In genomic region chr22:46347646-46348045, GRCh38 we compare ENCODE assay signal across 23 cellular contexts. TPM values are rescaled to one million over a fixed set of nuclear protein-coding genes. Genes with fewer than 3 reads are reported as not detected.
DNase-seq lines count a peak whose midpoint lies in the region; ATAC-seq, FAIRE-seq and TF ChIP-seq lines count a peak whose summit lies in the region.
"Had no signal": no experiment of that assay in that cellular context is flagged by ENCODE, and none has a peak within 500 bp of the region (broad histone marks: within the 10 kb centered on the region; RNA-seq: fewer than 3 reads in every experiment).

No MANE protein-coding gene starts in this region.

- peaks cover 0 to 100% (median 56%) of the 10 kb centered on the region in 9 donors for H3K36me3 ChIP-seq in heart right ventricle
- peaks cover 73% of the 10 kb centered on the region for H3K36me3 ChIP-seq in right atrium auricular region
- H3K36me3 ChIP-seq in lower lobe of right lung = peaks cover 100% of the 10 kb centered on the region

- TF ChIP-seq CTCF in heart right ventricle (IDR thresholded peaks at IDR 0.05) (no peak), right atrium auricular region (IDR thresholded peaks at IDR 0.05) (no peak), lower lobe of right lung (IDR thresholded peaks at IDR 0.05) (no peak)

- H3K4me3 ChIP-seq in heart right ventricle (no peak overlapping the region), right atrium auricular region (no peak overlapping the region), lower lobe of right lung (no peak overlapping the region)
- H3K4me3 ChIP-seq: GM23338 had no signal

- H3K9me3 ChIP-seq in heart right ventricle (no peaks in the 10 kb centered on the region), right atrium auricular region (no peaks in the 10 kb centered on the region), lower lobe of right lung (no peaks in the 10 kb centered on the region)
- H3K9me3 ChIP-seq: BE2C had no signal

- WGBS in heart right ventricle, 2 donors = 75 to 88% methylated on average over 12 of the region's 12 CpGs

- no peak for DNase-seq in heart right ventricle
- no peak for DNase-seq in left cardiac atrium
- no peak for DNase-seq in right atrium auricular region (ENCODE audit: low spot score)
- peak; percentile 30 for DNase-seq in lower lobe of right lung
- no peak for DNase-seq in activated CD4-positive, alpha-beta T cell treated with anti-CD3 and anti-CD28 coated beads, Interleukin-2, amount 50 U/mL, for 48 hours
- DNase-seq in central memory CD4-positive, alpha-beta T cell = no peak
- no peak for DNase-seq in frontal cortex (ENCODE audit: low spot score in 2 of 2)
- DNase-seq: ACHN; BE2C; C1 segment of cervical spinal cord; CD4-positive, CD25-positive, alpha-beta regulatory T cell; COR-L47; DMS 273 treated with DMSO at 0.1 percent for 48 hours; DMS53; H7; HFFc6; IMR-90 had no signal

- H3K27ac ChIP-seq in heart right ventricle (peak overlapping the region; percentile 50 to 94 (median 86)), right atrium auricular region (peak overlapping the region; percentile 84 to 94), lower lobe of right lung (no peak overlapping the region)
- H3K27ac ChIP-seq: HL-60 had no signal

- H3K27me3 ChIP-seq in heart right ventricle (no peaks in the 10 kb centered on the region), right atrium auricular region (no peaks in the 10 kb centered on the region), lower lobe of right lung (ENCODE audit: low read depth) (no peaks in the 10 kb centered on the region)
- H3K27me3 ChIP-seq: BE2C had no signal

- H3K4me1 ChIP-seq in heart right ventricle (peaks cover 0 to 53% (median 30%) of the 10 kb centered on the region in 9 donors), right atrium auricular region (peaks cover 0 to 59% of the 10 kb centered on the region in 2 donors), lower lobe of right lung (peaks cover 4% of the 10 kb centered on the region)

- no peak for ATAC-seq in heart right ventricle
- no peak for ATAC-seq in left cardiac atrium
- ATAC-seq in lower lobe of right lung = no peak
- ATAC-seq: GM23338, HCT116 had no signal

- intact Hi-C loops in heart right ventricle (cut with DNase I) (loop anchor here in 1 of 10 donors (5.0 kb wide), 1 partner anchor 200 kb away; no protein-coding TSS in a partner anchor), left cardiac atrium (cut with DNase I) (no loop called here), lower lobe of right lung (cut with DNase I) (no loop called here)

- FAIRE-seq in frontal cortex (lab: Jason Lieb, UNC) = no peak
- FAIRE-seq: A204.1, G401.6, GM12891 had no signal

RNA-seq across cellular contexts. Expression of gene TRMU, which starts 12.1 kb away (rescaled TPM):
- total RNA-seq in heart right ventricle (10 to 100 TPM; 22.1 to 54.1 (median 26.5) TPM), left cardiac atrium (10 to 100 TPM; 27.5 to 41.9 TPM), right atrium auricular region (10 to 100 TPM; 22.2 to 22.4 TPM), lower lobe of right lung (33.5 TPM), frontal cortex (17.5 TPM)
- polyA plus RNA-seq in heart right ventricle = 10 to 100 TPM; 44.0 to 80.5 TPM

RNA-seq across cellular contexts. Expression of gene GTSE1, which starts 51.0 kb away (rescaled TPM):
- 1 to 10 TPM in 2 of 10 donors, under 1 TPM in 8; 0.17 to 4.7 (median 0.37) TPM for total RNA-seq in heart right ventricle
- under 1 TPM; 0.29 to 0.33 TPM for polyA plus RNA-seq in heart right ventricle
- total RNA-seq in left cardiac atrium = under 1 TPM; 0.24 to 0.94 TPM
- total RNA-seq in right atrium auricular region = under 1 TPM; 0.16 to 0.63 TPM
- 1.4 TPM for total RNA-seq in lower lobe of right lung
- total RNA-seq in frontal cortex = 1.6 TPM
